ENCODE assay signal across 18 cellular contexts in genomic region chr16:70383421-70383960, GRCh38. TPM values are rescaled to one million over a fixed set of nuclear protein-coding genes. Genes with fewer than 3 reads are reported as not detected.
DNase-seq lines count a peak whose midpoint lies in the region; ATAC-seq and TF ChIP-seq lines count a peak whose summit lies in the region.
"Had no signal": no experiment of that assay in that cellular context is flagged by ENCODE, and none has a peak within 500 bp of the region (broad histone marks: within the 10 kb centered on the region; RNA-seq: fewer than 3 reads in every experiment).

No MANE protein-coding gene starts in this region.

- no peak for DNase-seq in activated naive CD4-positive, alpha-beta T cell treated with anti-CD3 and anti-CD28 coated beads, Interleukin-2, amount 10 ng/mL, durations not matched to agents 7 days and 5 days
- DNase-seq in activated naive CD4-positive, alpha-beta T cell treated with anti-CD3 and anti-CD28 coated beads, Interleukin-2, amount 50 U/mL, for 72 hours (ENCODE audit: low spot score in 2 of 2): no peak
- DNase-seq in H9: no peak
- no peak for DNase-seq in effector memory CD8-positive, alpha-beta T cell
- no peak for DNase-seq in stimulated activated effector memory CD8-positive, alpha-beta T cell treated with anti-CD3 and anti-CD28 coated beads, Interleukin-12 subunit alpha, Interleukin-12 subunit beta, amount 100 ng/mL, for 72 hours (ENCODE audit: low spot score in 2 of 2)
- no peak for DNase-seq in NCI-H2171 (lab: John Stamatoyannopoulos, UW)
- DNase-seq in glomerular visceral epithelial cell (ENCODE audit: extremely low spot score): no peak
- no peak for DNase-seq in substantia nigra (lab: John Stamatoyannopoulos, UW)
- DNase-seq: DND-41, GDM1, GM23248, NCI-H1417 treated with DMSO at 0.1 percent for 48 hours, NCI-H2029 treated with DMSO at 0.1 percent for 48 hours, NCI-H524 treated with DMSO at 0.1 percent for 48 hours, OCI-M1, RPMI8226 had no signal

- H3K4me3 Mint-ChIP-seq in activated naive CD4-positive, alpha-beta T cell treated with anti-CD3 and anti-CD28 coated beads, Interleukin-2, amount 10 ng/mL, durations not matched to agents 7 days and 5 days: no peak overlapping the region
- H3K4me3 Mint-ChIP-seq in H9: no peak overlapping the region; a peak in 1 of 5 replicates
- H3K4me3 Mint-ChIP-seq in effector memory CD8-positive, alpha-beta T cell: no peak overlapping the region
- H3K4me3 Mint-ChIP-seq in stimulated activated effector memory CD8-positive, alpha-beta T cell treated with anti-CD3 and anti-CD28 coated beads, Interleukin-12 subunit alpha, Interleukin-12 subunit beta, amount 100 ng/mL, for 72 hours: no peak overlapping the region

- no peak overlapping the region for H3K9ac ChIP-seq in H9 (ENCODE audit: extremely low read depth, insufficient read length, low read length)
- H3K9ac ChIP-seq: GM23248 had no signal

- H3K9me3 Mint-ChIP-seq in activated naive CD4-positive, alpha-beta T cell treated with anti-CD3 and anti-CD28 coated beads, Interleukin-2, amount 10 ng/mL, durations not matched to agents 7 days and 5 days: no peaks in the 10 kb centered on the region
- no peaks in the 10 kb centered on the region for H3K9me3 Mint-ChIP-seq in activated naive CD4-positive, alpha-beta T cell treated with anti-CD3 and anti-CD28 coated beads, Interleukin-2, amount 50 U/mL, for 72 hours
- H3K9me3 Mint-ChIP-seq in H9: no peaks in the 10 kb centered on the region; a peak in 1 of 5 replicates
- H3K9me3 Mint-ChIP-seq in effector memory CD8-positive, alpha-beta T cell: no peaks in the 10 kb centered on the region
- H3K9me3 Mint-ChIP-seq in stimulated activated effector memory CD8-positive, alpha-beta T cell treated with anti-CD3 and anti-CD28 coated beads, Interleukin-12 subunit alpha, Interleukin-12 subunit beta, amount 100 ng/mL, for 72 hours: no peaks in the 10 kb centered on the region
- H3K9me3 Mint-ChIP-seq: IgD-negative memory B cell had no signal

- H3K79me1 ChIP-seq in H9 (ENCODE audit: insufficient read depth, low read depth, low read length, poor library complexity, severe bottlenecking): no peaks in the 10 kb centered on the region

- no peak overlapping the region for H3K23ac ChIP-seq in H9 (ENCODE audit: insufficient read length, low read depth, low read length)

- H2BK5ac ChIP-seq in H9 (ENCODE audit: insufficient read length, low read length): no peak overlapping the region

- H3K27me3 Mint-ChIP-seq in activated naive CD4-positive, alpha-beta T cell treated with anti-CD3 and anti-CD28 coated beads, Interleukin-2, amount 10 ng/mL, durations not matched to agents 7 days and 5 days: no peaks in the 10 kb centered on the region
- H3K27me3 Mint-ChIP-seq in H9 (ENCODE audit: low read depth): no peaks in the 10 kb centered on the region
- no peaks in the 10 kb centered on the region for H3K27me3 Mint-ChIP-seq in effector memory CD8-positive, alpha-beta T cell
- H3K27me3 Mint-ChIP-seq: IgD-negative memory B cell had no signal

- TF ChIP-seq CTCF in H9 (conservative IDR thresholded peaks at IDR 0.05): no peak

- no peak overlapping the region for H3K18ac ChIP-seq in H9 (ENCODE audit: insufficient read length, low read depth, low read length)

- H4K20me1 ChIP-seq in H9 (ENCODE audit: control insufficient read depth, insufficient read depth, insufficient read length): no peaks in the 10 kb centered on the region

- H3K4me2 ChIP-seq in H9 (ENCODE audit: insufficient read depth, insufficient read length, low read length): no peak overlapping the region

- H3K56ac ChIP-seq in H9 (ENCODE audit: insufficient read length, low read depth, low read length): no peak overlapping the region

- H3K27ac ChIP-seq in H9 (ENCODE audit: insufficient read length, low read depth, low read length) (no peak overlapping the region), substantia nigra (ENCODE audit: low read depth, low read length, poor library complexity, severe bottlenecking) (no peak overlapping the region)
- H3K27ac ChIP-seq: C4-2B, GM23248 had no signal

- no peak overlapping the region for H2BK120ac ChIP-seq in H9 (ENCODE audit: low read depth, low read length, poor library complexity, severe bottlenecking)

- H4K91ac ChIP-seq in H9 (ENCODE audit: insufficient read length, low read depth, low read length): no peak overlapping the region

- H3K14ac ChIP-seq in H9 (ENCODE audit: insufficient read depth, low read length): no peak overlapping the region; the same call in 1 of the 2 replicates

- no peak overlapping the region for H2AK5ac ChIP-seq in H9 (ENCODE audit: insufficient read length, low read length)

- peaks cover 6% of the 10 kb centered on the region for H3K23me2 ChIP-seq in H9 (ENCODE audit: insufficient read length, low read depth, low read length, poor library complexity, severe bottlenecking)

- H3K4ac ChIP-seq in H9 (ENCODE audit: low read depth, low read length): no peak overlapping the region

- no peaks in the 10 kb centered on the region; the same call in 1 of the 2 replicates for H3K4me1 ChIP-seq in H9 (ENCODE audit: insufficient read depth, low read length)

- H2BK20ac ChIP-seq in H9 (ENCODE audit: low read depth, low read length, poor library complexity, severe bottlenecking): no peak overlapping the region

- H3K4me1 Mint-ChIP-seq in activated naive CD4-positive, alpha-beta T cell treated with anti-CD3 and anti-CD28 coated beads, Interleukin-2, amount 10 ng/mL, durations not matched to agents 7 days and 5 days: peaks cover 16% of the 10 kb centered on the region
- H3K4me1 Mint-ChIP-seq in H9: peaks cover 0 to 15% of the 10 kb centered on the region in 2 experiments; a peak in 2 of 4 replicates
- peaks cover 12 to 14% of the 10 kb centered on the region in 2 donors for H3K4me1 Mint-ChIP-seq in effector memory CD8-positive, alpha-beta T cell (ENCODE audit: low read depth in 2 of 2)
- H3K4me1 Mint-ChIP-seq in stimulated activated effector memory CD8-positive, alpha-beta T cell treated with anti-CD3 and anti-CD28 coated beads, Interleukin-12 subunit alpha, Interleukin-12 subunit beta, amount 100 ng/mL, for 72 hours: no peaks in the 10 kb centered on the region

- no CpG with 5 or more reads among the region's 6 CpGs for WGBS in H9 (ENCODE audit: extremely low coverage, insufficient read length, low lambda C conversion rate)

- H3K9me3 ChIP-seq in H9 (ENCODE audit: control insufficient read depth, low read depth, low read length): no peaks in the 10 kb centered on the region

- peak overlapping the region; percentile 35 for H3K27ac Mint-ChIP-seq in activated naive CD4-positive, alpha-beta T cell treated with anti-CD3 and anti-CD28 coated beads, Interleukin-2, amount 10 ng/mL, durations not matched to agents 7 days and 5 days
- no peak overlapping the region for H3K27ac Mint-ChIP-seq in activated naive CD4-positive, alpha-beta T cell treated with anti-CD3 and anti-CD28 coated beads, Interleukin-2, amount 50 U/mL, for 72 hours
- peak overlapping the region in 2 of 3 experiments; percentile 10 to 46; a peak in 3 of 7 replicates for H3K27ac Mint-ChIP-seq in H9
- H3K27ac Mint-ChIP-seq in effector memory CD8-positive, alpha-beta T cell: peak overlapping the region; percentile 29 to 32
- peak overlapping the region; percentile 69 for H3K27ac Mint-ChIP-seq in stimulated activated effector memory CD8-positive, alpha-beta T cell treated with anti-CD3 and anti-CD28 coated beads, Interleukin-12 subunit alpha, Interleukin-12 subunit beta, amount 100 ng/mL, for 72 hours

- H3T11ph ChIP-seq in H9 (ENCODE audit: low read length): no peak overlapping the region

- H4K8ac ChIP-seq in H9 (replicated peaks; ENCODE audit: insufficient read length, low read depth, low read length): no peak overlapping the region

- CTCF ChIA-PET in activated naive CD4-positive, alpha-beta T cell treated with anti-CD3 and anti-CD28 coated beads, Interleukin-2, amount 10 ng/mL, durations not matched to agents 7 days and 5 days (lab: Charles Lee): no interaction called here

- no peak overlapping the region for H4K5ac ChIP-seq in H9 (ENCODE audit: insufficient read length, low read depth, low read length)

- H3K27me3 ChIP-seq in H9 (ENCODE audit: insufficient read depth, low read length): no peaks in the 10 kb centered on the region

- no peak overlapping the region for H2AFZ ChIP-seq in H9 (ENCODE audit: low read length)
- H2AFZ ChIP-seq: GM23248 had no signal

- peaks cover 24% of the 10 kb centered on the region for H3K36me3 Mint-ChIP-seq in activated naive CD4-positive, alpha-beta T cell treated with anti-CD3 and anti-CD28 coated beads, Interleukin-2, amount 10 ng/mL, durations not matched to agents 7 days and 5 days
- peaks cover 0 to 7% of the 10 kb centered on the region in 2 donors for H3K36me3 Mint-ChIP-seq in activated naive CD4-positive, alpha-beta T cell treated with anti-CD3 and anti-CD28 coated beads, Interleukin-2, amount 50 U/mL, for 72 hours
- peaks cover 15 to 60% (median 37%) of the 10 kb centered on the region in 3 experiments; a peak in 5 of 7 replicates for H3K36me3 Mint-ChIP-seq in H9 (ENCODE audit: insufficient read depth in 1 of 3, low read depth in 3 of 3)
- H3K36me3 Mint-ChIP-seq in effector memory CD8-positive, alpha-beta T cell (ENCODE audit: insufficient read depth): peaks cover 15% of the 10 kb centered on the region
- peaks cover 62% of the 10 kb centered on the region for H3K36me3 Mint-ChIP-seq in stimulated activated effector memory CD8-positive, alpha-beta T cell treated with anti-CD3 and anti-CD28 coated beads, Interleukin-12 subunit alpha, Interleukin-12 subunit beta, amount 100 ng/mL, for 72 hours

- H2BK15ac ChIP-seq in H9 (ENCODE audit: low read depth, low read length): no peak overlapping the region

- no peak overlapping the region for H2BK12ac ChIP-seq in H9 (ENCODE audit: insufficient read length, low read depth, low read length)

- no peaks in the 10 kb centered on the region for H3K79me2 ChIP-seq in H9 (ENCODE audit: insufficient read depth, low read length)

- ATAC-seq in activated naive CD4-positive, alpha-beta T cell treated with anti-CD3 and anti-CD28 coated beads, Interleukin-2, amount 50 U/mL, for 72 hours: no peak
- no peak for ATAC-seq in effector memory CD8-positive, alpha-beta T cell (replicated peaks)
- ATAC-seq in stimulated activated effector memory CD8-positive, alpha-beta T cell treated with anti-CD3 and anti-CD28 coated beads, Interleukin-12 subunit alpha, Interleukin-12 subunit beta, amount 100 ng/mL, for 72 hours: no peak

RNA-seq across cellular contexts. Expression of gene DDX19A, which starts 36.8 kb away (rescaled TPM):
- 10 to 100 TPM; 41.7 to 55.2 TPM for total RNA-seq in activated naive CD4-positive, alpha-beta T cell treated with anti-CD3 and anti-CD28 coated beads, Interleukin-2, amount 50 U/mL, for 72 hours
- total RNA-seq in H9 (2021): 57.1 and 59.4 TPM in 2 replicates

RNA-seq across cellular contexts. Expression of gene ST3GAL2, which starts 55.4 kb away (rescaled TPM):
- 10 to 100 TPM; 13.9 to 18.2 TPM for total RNA-seq in activated naive CD4-positive, alpha-beta T cell treated with anti-CD3 and anti-CD28 coated beads, Interleukin-2, amount 50 U/mL, for 72 hours
- total RNA-seq in H9 (2021): 45.9 and 49.0 TPM in 2 replicates

Comparison
In these comparisons a context has a peak if more than half of its experiments do, and no peak if none do; other contexts are left out.
1. H3K27ac Mint-ChIP-seq: peak in activated naive CD4-positive, alpha-beta T cell treated with anti-CD3 and anti-CD28 coated beads, Interleukin-2, amount 10 ng/mL, durations not matched to agents 7 days and 5 days (single experiment), H9 (2 of 3), effector memory CD8-positive, alpha-beta T cell (2 of 2) and stimulated activated effector memory CD8-positive, alpha-beta T cell treated with anti-CD3 and anti-CD28 coated beads, Interleukin-12 subunit alpha, Interleukin-12 subunit beta, amount 100 ng/mL, for 72 hours (single experiment); none in activated naive CD4-positive, alpha-beta T cell treated with anti-CD3 and anti-CD28 coated beads, Interleukin-2, amount 50 U/mL, for 72 hours (0 of 2).